ENCODE assay signal across 9 cellular contexts in the genomic region with DNA sequence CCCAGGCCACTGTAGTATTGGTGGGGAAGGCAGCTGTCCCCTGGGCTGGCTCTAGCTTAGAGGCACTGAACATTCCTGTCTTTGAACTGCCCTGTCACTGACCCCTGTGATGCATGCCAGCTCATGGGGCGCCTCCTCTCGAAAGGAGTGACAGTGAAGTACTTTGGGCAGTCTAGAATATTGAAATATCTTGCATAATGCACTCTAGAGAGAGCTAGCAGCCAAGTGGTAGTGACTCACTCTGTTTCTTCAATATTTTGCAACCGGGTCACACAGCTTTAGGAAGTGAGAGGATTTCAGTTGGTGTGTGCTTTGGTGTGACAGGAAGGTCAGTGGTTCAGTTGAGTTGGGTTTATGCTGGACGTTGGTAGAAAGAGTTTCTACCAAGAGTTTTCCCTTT. TPM values are rescaled to one million over a fixed set of nuclear protein-coding genes. Genes with fewer than 3 reads are reported as not detected.
DNase-seq lines count a peak whose midpoint lies in the region; ATAC-seq and TF ChIP-seq lines count a peak whose summit lies in the region.
"Had no signal": no experiment of that assay in that cellular context is flagged by ENCODE, and none has a peak within 500 bp of the region (broad histone marks: within the 10 kb centered on the region; RNA-seq: fewer than 3 reads in every experiment).

No MANE protein-coding gene starts in this region.

- peaks cover 22% of the 10 kb centered on the region for H3K36me3 Mint-ChIP-seq in natural killer cell

- H3K4me3 Mint-ChIP-seq in natural killer cell, result no peak overlapping the region

- CTCF ChIA-PET in BJ (lab: Yijun Ruan, JAX), result interaction anchor here (1.1 to 2.3 kb wide), 5 partner anchors 8 to 201 kb away, joined by 3 to 7 read pairs (median 4); no protein-coding TSS in a partner anchor

- H3K4me1 Mint-ChIP-seq in natural killer cell, result peaks cover 44 to 48% of the 10 kb centered on the region in 2 donors

- no peaks in the 10 kb centered on the region for H3K27me3 Mint-ChIP-seq in natural killer cell (ENCODE audit: low read depth in 2 of 2)

- no peak overlapping the region for H3K4me3 ChIP-seq in BJ (ENCODE audit: low read depth, low read length)

- H3K9me3 Mint-ChIP-seq in natural killer cell, result no peaks in the 10 kb centered on the region

- H3K27ac Mint-ChIP-seq in natural killer cell, result peak overlapping the region in 1 of 2 donors; percentile 29

- ATAC-seq in natural killer cell, result peak; percentile 32 to 74 (median 34)
- no peak for ATAC-seq in GM19328 (IDR thresholded peaks at IDR 0.05; ENCODE audit: unreplicated experiment)

- intact Hi-C loops in natural killer cell (cut with micrococcal nuclease), result no loop called here

- H3K36me3 ChIP-seq in BJ (ENCODE audit: control insufficient read depth, insufficient read depth, low read length), result peaks cover 18% of the 10 kb centered on the region

- H3K27ac ChIP-seq in epithelial cell of prostate, result peak overlapping the region; percentile 70

- POLR2A ChIA-PET in BJ (lab: Charles Lee), result interaction anchor here (0.9 kb wide), 1 partner anchor 21 kb away, joined by 3 read pairs; no protein-coding TSS in a partner anchor

- no peaks in the 10 kb centered on the region for H3K27me3 ChIP-seq in BJ (ENCODE audit: control insufficient read depth, insufficient read depth, low read length)

- TF ChIP-seq CTCF in BJ (IDR thresholded peaks at IDR 0.05; ENCODE audit: insufficient read depth, low read depth, low read length) (no peak), natural killer cell (IDR thresholded peaks at IDR 0.05) (no peak)

- DNase-seq in BJ (ENCODE audit: low read depth) (peak; percentile 78), OCI-M1 (lab: John Stamatoyannopoulos, UW) (peak; percentile 28), epithelial cell of prostate (ENCODE audit: low read depth, low spot score) (peak; percentile 66), natural killer cell (no peak), islet precursor cell (no peak), NCI-H2081 (lab: John Stamatoyannopoulos, UW) (no peak)
- DNase-seq in activated CD8-positive, alpha-beta memory T cell treated with anti-CD3 and anti-CD28 coated beads, Interleukin-2, amount 50 U/mL, for 4 hours, result no peak
- DNase-seq: NCI-H187 treated with DMSO at 0.1 percent for 48 hours had no signal

RNA-seq across cellular contexts. Expression of a gene that starts 35.5 kb away (rescaled TPM):
- not detected in 2 replicates for polyA plus RNA-seq in BJ (2011; rRNA removed)
- not detected in 2 replicates for polyA minus RNA-seq in BJ (2011; rRNA and poly(A)+ RNA removed)
- total RNA-seq in natural killer cell, result 1 to 10 TPM in 2 of 3 donors, under 1 TPM in 1; 0.61 to 1.9 (median 1.0) TPM

RNA-seq across cellular contexts. Expression of a gene that starts 54.4 kb away (rescaled TPM):
- polyA plus RNA-seq in BJ (2011; rRNA removed), result 382 and 465 TPM in 2 replicates
- polyA minus RNA-seq in BJ (2011; rRNA and poly(A)+ RNA removed), result 62.7 and 74.8 TPM in 2 replicates
- total RNA-seq in natural killer cell, result 100 to 1,000 TPM in 2 of 3 donors, 10 to 100 TPM in 1; 99.8 to 119 (median 116) TPM

Comparison
In these comparisons a context has a peak if more than half of its experiments do, and no peak if none do; other contexts are left out.
1. DNase-seq: peak in BJ (single experiment), OCI-M1 (single experiment) and epithelial cell of prostate (single experiment); none in natural killer cell (single experiment), activated CD8-positive, alpha-beta memory T cell treated with anti-CD3 and anti-CD28 coated beads, Interleukin-2, amount 50 U/mL, for 4 hours (single experiment), islet precursor cell (single experiment) and NCI-H2081 (0 of 2).